ENCODE assay signal across 9 cellular contexts in genomic region chr2:202038471-202039277, GRCh38. TPM values are rescaled to one million over a fixed set of nuclear protein-coding genes. Genes with fewer than 3 reads are reported as not detected.
DNase-seq lines count a peak whose midpoint lies in the region; ATAC-seq and TF ChIP-seq lines count a peak whose summit lies in the region.
"Had no signal": no experiment of that assay in that cellular context is flagged by ENCODE, and none has a peak within 500 bp of the region (broad histone marks: within the 10 kb centered on the region; RNA-seq: fewer than 3 reads in every experiment).

No MANE protein-coding gene starts in this region.

- DNase-seq in HFFc6, result peak; percentile 45
- DNase-seq in astrocyte of the cerebellum (ENCODE audit: low read depth), result no peak
- DNase-seq in tibial artery, result no peak
- no peak for DNase-seq in MM.1S
- no peak for DNase-seq in CD8-positive, alpha-beta T cell
- DNase-seq in MV-4-11 (lab: John Stamatoyannopoulos, UW), result no peak

- H3K36me3 Mint-ChIP-seq in HFFc6 (ENCODE audit: low read depth), result peaks cover 20% of the 10 kb centered on the region
- H3K36me3 Mint-ChIP-seq in CD8-positive, alpha-beta T cell, result peaks cover 3% of the 10 kb centered on the region

- TF ChIP-seq CTCF in HFFc6 (IDR thresholded peaks at IDR 0.05), result no peak
- no peak for TF ChIP-seq CTCF in astrocyte of the cerebellum (IDR thresholded peaks at IDR 0.05; ENCODE audit: low read depth, low read length, missing control alignments)
- no peak for TF ChIP-seq CTCF in tibial artery (IDR thresholded peaks at IDR 0.05)
- TF ChIP-seq CTCF in MM.1S (IDR thresholded peaks at IDR 0.05; ENCODE audit: low read length), result no peak
- no peak for TF ChIP-seq CTCF in CD8-positive, alpha-beta T cell (IDR thresholded peaks at IDR 0.05)

- no peak overlapping the region for H3K4me2 ChIP-seq in MM.1S (ENCODE audit: low read depth, low read length)

- H3K9me2 ChIP-seq in MM.1S (replicated peaks; ENCODE audit: insufficient read depth, low read length), result no peaks in the 10 kb centered on the region

- CTCF ChIA-PET in CD8-positive, alpha-beta T cell (lab: Charles Lee), result no interaction called here

- H4K20me1 ChIP-seq in MM.1S (ENCODE audit: insufficient read depth, low read length), result no peaks in the 10 kb centered on the region

- intact Hi-C loops in tibial artery (cut with DNase I; ENCODE audit: low total_unique reads), result loop anchor here (5.0 kb wide), 3 partner anchors 139 to 241 kb away; no protein-coding TSS in a partner anchor
- intact Hi-C loops in CD8-positive, alpha-beta T cell (cut with DNase I, micrococcal nuclease), result loop anchor here (5.0 to 10.0 kb wide), 4 partner anchors 266 to 1514 kb away; partner anchors contain the start of genes NBEAL1 (in 2 of the 2) and SGO2 (in 1 of the 2)

- POLR2A ChIA-PET in CD8-positive, alpha-beta T cell (lab: Charles Lee), result no interaction called here

- 0 out of 2 replicates have a peak, but pooled peaks cover 2% of the 10 kb centered on the region for H3F3A ChIP-seq in MM.1S (ENCODE audit: insufficient read depth, low read length)

- peak overlapping the region; percentile 64 for H3K27ac Mint-ChIP-seq in HFFc6
- H3K27ac Mint-ChIP-seq in CD8-positive, alpha-beta T cell, result no peak overlapping the region

- H3K9me3 ChIP-seq in iPS-18a (ENCODE audit: control insufficient read depth, low read depth, low read length) (no peaks in the 10 kb centered on the region), tibial artery (no peaks in the 10 kb centered on the region), MM.1S (replicated peaks; ENCODE audit: insufficient read depth, low read length) (no peaks in the 10 kb centered on the region)
- no peaks in the 10 kb centered on the region for H3K9me3 ChIP-seq in CD8-positive, alpha-beta T cell (ENCODE audit: low read length)

- H3K4me1 Mint-ChIP-seq in HFFc6 (ENCODE audit: low read depth), result peaks cover 12% of the 10 kb centered on the region
- peaks cover 4% of the 10 kb centered on the region for H3K4me1 Mint-ChIP-seq in CD8-positive, alpha-beta T cell (ENCODE audit: low read depth)

- H3K36me3 ChIP-seq in iPS-18a (ENCODE audit: control insufficient read depth, low read depth, low read length) (peaks cover 29% of the 10 kb centered on the region), tibial artery (no peaks in the 10 kb centered on the region), MM.1S (replicated peaks; ENCODE audit: insufficient read depth, low read length) (no peaks in the 10 kb centered on the region)
- H3K36me3 ChIP-seq in CD8-positive, alpha-beta T cell (ENCODE audit: insufficient read depth, low read length), result no peaks in the 10 kb centered on the region

- H3K27me3 ChIP-seq in iPS-18a (ENCODE audit: control insufficient read depth, insufficient read depth, low read length), result no peaks in the 10 kb centered on the region
- H3K27me3 ChIP-seq in tibial artery, result no peaks in the 10 kb centered on the region
- H3K27me3 ChIP-seq in MM.1S (replicated peaks; ENCODE audit: insufficient read depth, low read length), result no peaks in the 10 kb centered on the region
- peaks cover 34% of the 10 kb centered on the region for H3K27me3 ChIP-seq in CD8-positive, alpha-beta T cell (ENCODE audit: insufficient read depth, low read length)

- peaks cover 4% of the 10 kb centered on the region; the same call in 1 of the 2 replicates for H3K79me2 ChIP-seq in MM.1S (ENCODE audit: low read length)

- H2AFZ ChIP-seq in MM.1S (ENCODE audit: low read length), result no peak overlapping the region

- in situ Hi-C loops in astrocyte of the cerebellum (cut with HindIII; ENCODE audit: low sequenced_read_pairs), result no loop called here

- H3K4me3 ChIP-seq in astrocyte of the cerebellum (ENCODE audit: low read depth, low read length), result peak overlapping the region; percentile 10
- H3K4me3 ChIP-seq in iPS-18a (ENCODE audit: low read length), result peak overlapping the region; percentile 72
- peak overlapping the region; percentile 0 to 11 for H3K4me3 ChIP-seq in tibial artery
- no peak overlapping the region for H3K4me3 ChIP-seq in MM.1S (ENCODE audit: low read length)
- no peak overlapping the region for H3K4me3 ChIP-seq in CD8-positive, alpha-beta T cell (ENCODE audit: low read depth, low read length)

- H3K4me1 ChIP-seq in iPS-18a (ENCODE audit: control insufficient read depth, low read depth, low read length) (peaks cover 26% of the 10 kb centered on the region), tibial artery (peaks cover 0 to 58% (median 35%) of the 10 kb centered on the region in 4 donors), MM.1S (ENCODE audit: low read length) (peaks cover 3% of the 10 kb centered on the region; the same call in 1 of the 2 replicates)
- H3K4me1 ChIP-seq in CD8-positive, alpha-beta T cell (ENCODE audit: insufficient read depth, low read length), result peaks cover 15% of the 10 kb centered on the region

- H3K4me3 Mint-ChIP-seq in HFFc6, result no peak overlapping the region
- H3K4me3 Mint-ChIP-seq in CD8-positive, alpha-beta T cell, result no peak overlapping the region

- no peak for ATAC-seq in HG03108 (IDR thresholded peaks at IDR 0.05; ENCODE audit: unreplicated experiment)
- no peak for ATAC-seq in CD8-positive, alpha-beta T cell

- no peaks in the 10 kb centered on the region; the same call in 1 of the 2 replicates for H3K27me3 Mint-ChIP-seq in HFFc6 (ENCODE audit: insufficient read depth)
- peaks cover 53% of the 10 kb centered on the region for H3K27me3 Mint-ChIP-seq in CD8-positive, alpha-beta T cell (ENCODE audit: low read depth)

- peak overlapping the region; percentile 57 for H3K27ac ChIP-seq in iPS-18a (ENCODE audit: low read length)
- peak overlapping the region in 1 of 2 donors; percentile 99 for H3K27ac ChIP-seq in tibial artery
- no peak overlapping the region for H3K27ac ChIP-seq in MM.1S (ENCODE audit: low read length)
- H3K27ac ChIP-seq in CD8-positive, alpha-beta T cell (ENCODE audit: low read depth, low read length), result no peak overlapping the region

- H3K9me3 Mint-ChIP-seq in HFFc6, result no peaks in the 10 kb centered on the region
- H3K9me3 Mint-ChIP-seq in CD8-positive, alpha-beta T cell, result no peaks in the 10 kb centered on the region

- H3K9ac ChIP-seq in iPS-18a (ENCODE audit: low read length), result peak overlapping the region; percentile 73
- H3K9ac ChIP-seq in MM.1S (ENCODE audit: low read length), result no peak overlapping the region

RNA-seq across cellular contexts. Expression of gene FZD7, which starts 5.0 kb away (rescaled TPM):
- total RNA-seq in HFFc6 (2021; fragmentation: NEBNext Ultra II Directional; extraction: Animal tissue kit (Norgen Biotek cat#: 25700)), result 100 to 1,000 TPM; 111 to 147 (median 117) TPM
- under 1 TPM; 0.73 to 0.97 TPM for total RNA-seq in CD8-positive, alpha-beta T cell

RNA-seq across cellular contexts. Expression of gene KIAA2012, which starts 34.4 kb away (rescaled TPM):
- under 1 TPM; 0.09 to 0.40 (median 0.26) TPM for total RNA-seq in HFFc6 (2021; fragmentation: NEBNext Ultra II Directional; extraction: Animal tissue kit (Norgen Biotek cat#: 25700))
- not detected for total RNA-seq in CD8-positive, alpha-beta T cell
- total RNA-seq: lung microvascular endothelial cell had no signal

Comparison
In these comparisons a context has a peak if more than half of its experiments do, and no peak if none do; other contexts are left out.
1. H3K4me3 ChIP-seq: peak in astrocyte of the cerebellum (single experiment), iPS-18a (single experiment) and tibial artery (2 of 2); none in MM.1S (single experiment) and CD8-positive, alpha-beta T cell (single experiment).
2. RNA of gene FZD7, which starts 5.0 kb away (total RNA-seq): 111 to 147 TPM in HFFc6; 0.73 to 0.97 TPM in CD8-positive, alpha-beta T cell; every median in the first group is over 10 times any median in the second.